Comparison of ENCODE assay signal across 8 cellular contexts in the genomic region with DNA sequence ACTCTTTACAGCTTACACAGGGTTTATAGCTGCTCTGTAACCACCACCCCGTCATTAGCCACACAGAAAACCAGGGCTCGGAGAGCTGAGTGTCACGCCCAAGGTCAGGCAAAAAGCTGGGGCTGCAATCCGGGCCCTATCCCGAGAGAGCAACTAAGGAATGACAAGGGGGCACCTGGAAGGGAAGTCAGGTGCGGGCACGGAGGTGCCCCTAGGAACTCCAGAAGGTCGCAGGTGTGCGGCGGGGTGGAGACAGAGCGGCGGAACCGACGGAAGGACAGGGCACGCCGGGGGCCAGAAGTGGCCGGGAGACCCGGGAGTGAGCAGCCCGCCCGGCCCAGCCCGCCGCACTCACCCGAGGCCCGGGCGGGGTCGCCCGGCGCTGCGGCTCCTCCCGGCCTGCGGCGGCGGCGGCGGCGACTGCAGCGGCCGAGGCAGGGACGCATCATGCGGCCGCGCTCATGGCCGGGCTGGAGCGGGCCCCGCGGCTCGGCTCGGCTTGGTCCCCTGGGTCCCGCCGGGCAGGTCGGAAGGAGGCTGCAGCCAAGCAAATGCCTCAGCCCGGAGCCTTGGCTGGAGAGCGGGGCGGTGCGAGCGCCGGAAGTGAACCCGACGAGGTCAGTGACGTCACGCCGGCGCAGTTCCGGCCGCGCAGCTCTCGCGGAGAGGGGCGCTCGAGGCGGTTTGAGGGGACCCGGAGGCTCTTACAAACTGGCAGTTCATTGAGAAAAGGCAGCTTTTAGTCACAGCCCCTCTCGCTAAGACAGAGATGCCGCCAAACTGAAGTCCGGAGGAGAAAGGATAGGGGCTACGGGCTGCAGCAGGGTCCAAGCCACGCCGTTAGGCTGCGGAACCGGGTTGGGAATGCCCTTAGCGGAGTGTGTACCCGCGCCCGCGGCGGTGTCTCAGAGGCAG. TPM values are rescaled to one million over a fixed set of nuclear protein-coding genes. Genes with fewer than 3 reads are reported as not detected.
A peak's percentile ranks its signal among the peaks of the same experiment; 100 is the strongest.
DNase-seq lines count a peak whose midpoint lies in the region; ATAC-seq and TF ChIP-seq lines count a peak whose summit lies in the region.

A gene with protein sequence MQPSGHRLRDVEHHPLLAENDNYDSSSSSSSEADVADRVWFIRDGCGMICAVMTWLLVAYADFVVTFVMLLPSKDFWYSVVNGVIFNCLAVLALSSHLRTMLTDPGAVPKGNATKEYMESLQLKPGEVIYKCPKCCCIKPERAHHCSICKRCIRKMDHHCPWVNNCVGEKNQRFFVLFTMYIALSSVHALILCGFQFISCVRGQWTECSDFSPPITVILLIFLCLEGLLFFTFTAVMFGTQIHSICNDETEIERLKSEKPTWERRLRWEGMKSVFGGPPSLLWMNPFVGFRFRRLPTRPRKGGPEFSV (minus strand): TSS at position 605 of the 915 bp plus-strand sequence. CDS start 20,917 bp downstream, outside the sequence.

- 1% methylated on average over 49 of the region's 86 CpGs; no CpG with 5 or more reads in 1 of the 2 experiments for WGBS in IMR-90 (ENCODE audit: extremely low coverage in 2 of 2, insufficient read length in 1 of 2), 2 experiments

- peaks cover 8% of the 10 kb centered on the region; the same call in 1 of the 2 replicates for H3K9me1 ChIP-seq in IMR-90 (ENCODE audit: insufficient read depth, low read length)

- intact Hi-C loops in IMR-90 (cut with micrococcal nuclease) (no loop called here), natural killer cell (cut with micrococcal nuclease) (loop anchor here (1.0 to 2.0 kb wide), 3 partner anchors 16 to 76 kb away; a partner anchor contains a TSS)

- H4K8ac ChIP-seq in IMR-90 (ENCODE audit: low read depth in 2 of 2, low read length in 2 of 2) = peak within 1 kb of the TSS; percentile 92 to 96

- peak within 1 kb of the TSS; percentile 94 for H3K9ac ChIP-seq in IMR-90 (ENCODE audit: low read depth, low read length)
- H3K9ac ChIP-seq in fibroblast of lung (ENCODE audit: insufficient read depth, low read length) = peak within 1 kb of the TSS; percentile 96

- H3K27me3 Mint-ChIP-seq in natural killer cell (ENCODE audit: low read depth in 2 of 2) = peaks cover 0 to 4% of the 10 kb centered on the region in 2 donors

- no peaks in the 10 kb centered on the region for H3K9me3 Mint-ChIP-seq in natural killer cell

- H3K4me1 ChIP-seq in IMR-90 (ENCODE audit: control insufficient read depth, insufficient read depth, low read length) = peaks cover 6% of the 10 kb centered on the region
- H3K4me1 ChIP-seq in fibroblast of lung (ENCODE audit: control insufficient read depth, extremely low read depth, insufficient read depth, low read length) = peaks cover 7% of the 10 kb centered on the region

- peak; percentile 89 for TF ChIP-seq POLR2A in IMR-90 (IDR thresholded peaks at IDR 0.05; ENCODE audit: low read depth, low read length)

- H3K9me3 ChIP-seq in IMR-90 (ENCODE audit: control insufficient read depth, insufficient read depth, low read length) (no peaks in the 10 kb centered on the region), fibroblast of lung (ENCODE audit: control insufficient read depth, insufficient read depth, low read depth, low read length) (no peaks in the 10 kb centered on the region)

- H3K4me3 Mint-ChIP-seq in natural killer cell = peak within 1 kb of the TSS; percentile 99

- TF ChIP-seq RAD21 in IMR-90 (IDR thresholded peaks at IDR 0.05; ENCODE audit: low read length) = no peak

- H3K4me1 Mint-ChIP-seq in natural killer cell = peaks cover 24 to 41% of the 10 kb centered on the region in 2 donors

- H3K4ac ChIP-seq in IMR-90 (ENCODE audit: low read depth, low read length) = peak within 1 kb of the TSS; percentile 89

- peak within 1 kb of the TSS; percentile 89 for H4K5ac ChIP-seq in IMR-90 (ENCODE audit: low read depth, low read length)

- H3K56ac ChIP-seq in IMR-90 (ENCODE audit: extremely low read depth, insufficient read depth, low read length) = peak within 1 kb of the TSS; percentile 85

- H3K36me3 Mint-ChIP-seq in natural killer cell = peaks cover 6% of the 10 kb centered on the region

- dilution Hi-C loops in IMR-90 (cut with HindIII; ENCODE audit: low sequenced_read_pairs, unreplicated experiment) = no loop called here

- H3K27ac ChIP-seq in IMR-90 (ENCODE audit: insufficient read depth, low read length) (peak within 1 kb of the TSS; percentile 91), fibroblast of lung (ENCODE audit: insufficient read depth, low read length) (peak within 1 kb of the TSS; percentile 98)

- H2AK5ac ChIP-seq in IMR-90 (ENCODE audit: low read depth, low read length) = peak within 1 kb of the TSS; percentile 54

- H3K4me2 ChIP-seq in IMR-90 (ENCODE audit: low read depth, low read length) (peak within 1 kb of the TSS; percentile 99), fibroblast of lung (ENCODE audit: extremely low read depth, insufficient read depth, low read length) (peak within 1 kb of the TSS; percentile 83)

- 0 out of 2 replicates have a peak within 1 kb of the TSS, but pooled peaks have one; percentile 8 for H2BK20ac ChIP-seq in IMR-90 (ENCODE audit: low read depth, low read length)

- H3K36me3 ChIP-seq in IMR-90 (ENCODE audit: control insufficient read depth, insufficient read depth, low read length) (no peaks in the 10 kb centered on the region), fibroblast of lung (ENCODE audit: control insufficient read depth, insufficient read depth, low read length) (no peaks in the 10 kb centered on the region)

- in situ Hi-C loops in IMR-90 (cut with MboI; ENCODE audit: low sequenced_read_pairs) = no loop called here

- POLR2A ChIA-PET in IMR-90 (lab: Charles Lee; ENCODE audit: unreplicated experiment) = interaction anchor here (0.6 to 0.9 kb wide), 2 partner anchors 16 to 42 kb away, joined by 3 to 6 read pairs; no protein-coding TSS in a partner anchor

- H3K4me3 ChIP-seq in IMR-90 (ENCODE audit: insufficient read depth, low read depth, low read length) (peak within 1 kb of the TSS; percentile 69), fibroblast of lung (replicated peaks in 1 of 4; ENCODE audit: control extremely low read depth in 1 of 4, insufficient read depth in 1 of 4, low read depth in 3 of 4, low read length in 4 of 4) (peak within 1 kb of the TSS; percentile 77 to 99 (median 98))

- CTCF ChIA-PET in IMR-90 (lab: Yijun Ruan, JAX) = interaction anchor here (0.9 to 1.1 kb wide), 2 partner anchors 40 to 41 kb away, joined by 3 read pairs; no protein-coding TSS in a partner anchor

- H3K27me3 ChIP-seq in IMR-90 (ENCODE audit: control insufficient read depth, insufficient read depth, low read length) (no peaks in the 10 kb centered on the region), fibroblast of lung (ENCODE audit: control insufficient read depth, insufficient read depth, low read length) (no peaks in the 10 kb centered on the region)

- H4K20me1 ChIP-seq in IMR-90 (ENCODE audit: insufficient read depth, low read length) = peaks cover 5% of the 10 kb centered on the region; the same call in 1 of the 2 replicates
- no peaks in the 10 kb centered on the region for H4K20me1 ChIP-seq in fibroblast of lung (ENCODE audit: control insufficient read depth, extremely low read depth, insufficient read depth, low read length)

- H2BK5ac ChIP-seq in IMR-90 (ENCODE audit: low read depth, low read length, poor library complexity, severe bottlenecking) = peak within 1 kb of the TSS; percentile 89

- H2AK9ac ChIP-seq in IMR-90 (replicated peaks; ENCODE audit: low read depth, low read length, poor library complexity) = peak within 1 kb of the TSS; percentile 99

- peak within 1 kb of the TSS; percentile 91 for H3K23ac ChIP-seq in IMR-90 (ENCODE audit: low read depth, low read length)

- peak; percentile 13; the same call in 1 of the 2 replicates for TF ChIP-seq CTCF in IMR-90 (conservative IDR thresholded peaks at IDR 0.05; ENCODE audit: low read depth, low read length)
- no peak for TF ChIP-seq CTCF in fibroblast of lung (conservative IDR thresholded peaks at IDR 0.05 in 1 of 2, IDR thresholded peaks at IDR 0.05 in 1 of 2; ENCODE audit: low read depth in 1 of 2, low read length in 2 of 2)
- TF ChIP-seq CTCF in natural killer cell (IDR thresholded peaks at IDR 0.05) = no peak

- peaks cover 4 to 33% of the 10 kb centered on the region in 2 experiments; a peak in 3 of 4 replicates for H3K79me1 ChIP-seq in IMR-90 (ENCODE audit: low read depth in 1 of 2, low read length in 2 of 2)

- H3K79me2 ChIP-seq in fibroblast of lung (ENCODE audit: control insufficient read depth, insufficient read depth, low read length) = peaks cover 49% of the 10 kb centered on the region

- BruUV-seq in IMR-90 (replicated peaks; lab: Mats Ljungman, UMichigan) = TSS peak; percentile 42

- peak within 1 kb of the TSS; percentile 94 for H3K14ac ChIP-seq in IMR-90 (replicated peaks; ENCODE audit: low read depth, low read length)

- H3K27ac Mint-ChIP-seq in natural killer cell = peak within 1 kb of the TSS; percentile 100

- H2BK15ac ChIP-seq in IMR-90 (ENCODE audit: low read depth, low read length) = peak within 1 kb of the TSS; percentile 72; the same call in 1 of the 3 replicates

- H4K91ac ChIP-seq in IMR-90 (ENCODE audit: insufficient read depth, low read depth, low read length) = peak within 1 kb of the TSS; percentile 86

- peak within 1 kb of the TSS; percentile 84 for H2AFZ ChIP-seq in IMR-90 (replicated peaks; ENCODE audit: low read length, poor library complexity)
- H2AFZ ChIP-seq in fibroblast of lung (ENCODE audit: low read length) = peak within 1 kb of the TSS; percentile 73

- peak within 1 kb of the TSS; percentile 70 for H3K18ac ChIP-seq in IMR-90 (ENCODE audit: low read depth, low read length)

- peak; percentile 85 for ATAC-seq in GM21526 (IDR thresholded peaks at IDR 0.05; ENCODE audit: low FRiP score, unreplicated experiment)
- ATAC-seq in IMR-90 (ENCODE audit: low read depth) = peak; percentile 91
- ATAC-seq in natural killer cell = peak; percentile 86 to 93 (median 87)

- peak; percentile 63 for DNase-seq in DMS153 treated with DMSO at 0.1 percent for 48 hours (lab: John Stamatoyannopoulos, UW; ENCODE audit: unreplicated experiment)
- DNase-seq in IMR-90 = peak; percentile 84
- DNase-seq in RPMI8226 = peak; percentile 85
- DNase-seq in activated T-helper 1 cell treated with anti-CD3 and anti-CD28 coated beads, Interleukin-2, amount 50 U/mL, for 16 hours (ENCODE audit: low read depth in 1 of 2, low spot score in 1 of 2) = peak; percentile 71 to 76
- DNase-seq in fibroblast of lung (ENCODE audit: low read depth in 2 of 2) = peak; percentile 84 to 86
- DNase-seq in natural killer cell = peak; percentile 86
- DNase-seq in stimulated activated naive CD4-positive, alpha-beta T cell treated with Interleukin-2 at 50 U/mL for 16 hours (lab: John Stamatoyannopoulos, UW) = peak; percentile 79

- peak within 1 kb of the TSS; percentile 47; the same call in 1 of the 2 replicates for H2BK120ac ChIP-seq in IMR-90 (ENCODE audit: low read depth, low read length)

RNA-seq across cellular contexts. Expression of the gene that starts here (rescaled TPM):
- total RNA-seq in IMR-90 (2012; rRNA removed) (80.1 and 81.1 TPM in 2 replicates), fibroblast of lung (88.6 and 135 TPM in 2 replicates), natural killer cell (10 to 100 TPM; 37.9 to 64.9 (median 45.2) TPM)
- polyA plus RNA-seq in IMR-90 (2012; rRNA removed) (97.1 and 104 TPM in 2 replicates), fibroblast of lung (86.2 and 96.4 TPM in 2 replicates)
- 86.7 and 88.8 TPM in 2 replicates for polyA plus RNA-seq in IMR-90 (2012; cell fraction: cytosol; rRNA removed)
- 63.2 and 114 TPM in 2 replicates for polyA plus RNA-seq in IMR-90 (2012; cell fraction: nucleus; rRNA removed; ENCODE audit: low replicate concordance)
- polyA plus RNA-seq in fibroblast of lung (2012) = 65.1 and 75.5 TPM in 2 replicates
- polyA minus RNA-seq in fibroblast of lung (ENCODE audit: low replicate concordance) = 458 and 490 TPM in 2 replicates

Comparison
In these comparisons a context has a peak if more than half of its experiments do, and no peak if none do; other contexts are left out.
1. Peak in every context shown above with its lines: DNase-seq, ATAC-seq, H3K4me3 ChIP-seq and H3K27ac ChIP-seq.